30 cellular contexts compared by ENCODE assay signal in the genomic region with DNA sequence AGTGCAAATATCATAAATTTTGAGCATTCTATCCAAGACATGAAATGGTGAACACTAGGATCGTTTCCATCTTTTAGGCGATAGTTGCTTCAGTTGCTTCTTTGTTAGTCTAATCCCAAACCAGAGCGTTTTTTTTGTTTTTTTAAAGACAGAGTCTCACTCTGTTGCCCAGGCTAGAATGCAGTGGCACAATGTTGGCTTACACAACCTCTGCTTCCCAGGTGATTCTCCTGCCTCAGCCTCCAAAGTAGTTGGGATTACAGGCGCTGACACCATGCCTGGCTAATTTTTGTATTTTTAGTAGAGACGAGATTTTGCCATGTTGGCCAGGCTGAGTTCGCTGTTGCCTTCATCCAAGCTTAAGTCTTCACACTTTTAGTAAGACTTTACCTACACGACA.
"Had no signal": no experiment of that assay in that cellular context is flagged by ENCODE, and none has a peak within 500 bp of the region (broad histone marks: within the 10 kb centered on the region; RNA-seq: fewer than 3 reads in every experiment).

No MANE protein-coding gene starts in this region.

- H3K27ac Mint-ChIP-seq: activated CD8-positive, alpha-beta T cell treated with anti-CD3 and anti-CD28 coated beads for 36 hours; activated naive CD8-positive, alpha-beta T cell treated with anti-CD3 and anti-CD28 coated beads for 36 hours; activated T-cell treated with anti-CD3 and anti-CD28 coated beads, Interleukin-2, amount 50 U/mL, for 72 hours had no signal

- H3K27ac ChIP-seq: ascending aorta, breast epithelium, Peyer's patch, SJSA1, WERI-Rb-1 had no signal

- H3K4me1 ChIP-seq: ascending aorta, breast epithelium, Peyer's patch had no signal

- H3K27me3 ChIP-seq: ascending aorta, breast epithelium, MG63, Peyer's patch, SJSA1 had no signal

- H3K4me3 Mint-ChIP-seq: activated CD4-positive, alpha-beta T cell treated with anti-CD3 and anti-CD28 coated beads, Interleukin-2, amount 10 ng/mL, durations not matched to agents 24 days and 14 days; activated CD8-positive, alpha-beta T cell treated with anti-CD3 and anti-CD28 coated beads for 36 hours; activated naive CD8-positive, alpha-beta T cell treated with anti-CD3 and anti-CD28 coated beads for 36 hours; activated T-cell treated with anti-CD3 and anti-CD28 coated beads, Interleukin-2, amount 50 U/mL, for 72 hours; activated T-helper 17 cell treated with anti-CD3 and anti-CD28 coated beads, Interleukin-2, amount 50 U/mL, for 72 hours; T-helper 17 cell had no signal

- H3K4me1 Mint-ChIP-seq: activated CD4-positive, alpha-beta T cell treated with anti-CD3 and anti-CD28 coated beads, Interleukin-2, amount 10 ng/mL, durations not matched to agents 24 days and 14 days; activated naive CD8-positive, alpha-beta T cell treated with anti-CD3 and anti-CD28 coated beads for 36 hours; activated T-helper 17 cell treated with anti-CD3 and anti-CD28 coated beads, Interleukin-2, amount 50 U/mL, for 72 hours; T-helper 17 cell had no signal

- H3K9me3 Mint-ChIP-seq: activated CD4-positive, alpha-beta T cell treated with anti-CD3 and anti-CD28 coated beads, Interleukin-2, amount 10 ng/mL, durations not matched to agents 24 days and 14 days; activated CD8-positive, alpha-beta T cell treated with anti-CD3 and anti-CD28 coated beads for 36 hours; activated naive CD8-positive, alpha-beta T cell treated with anti-CD3 and anti-CD28 coated beads for 36 hours had no signal

- H3K4me2 ChIP-seq: SK-N-SH had no signal

- DNase-seq: activated CD4-positive, alpha-beta T cell treated with anti-CD3 and anti-CD28 coated beads, Interleukin-2, amount 10 ng/mL, durations not matched to agents 24 days and 14 days; activated CD4-positive, alpha-beta T cell treated with anti-CD3 and anti-CD28 coated beads, Interleukin-2, amount 50 U/mL, for 4 hours; activated CD8-positive, alpha-beta T cell treated with anti-CD3 and anti-CD28 coated beads for 36 hours; activated effector memory CD4-positive, alpha-beta T cell treated with anti-CD3 and anti-CD28 coated beads, Interleukin-2, amount 50 U/mL, for 16 hours; activated naive CD4-positive, alpha-beta T cell; activated naive CD4-positive, alpha-beta T cell treated with anti-CD3 and anti-CD28 coated beads, Interleukin-2, amount 50 U/mL, for 16 hours; activated naive CD8-positive, alpha-beta T cell treated with anti-CD3 and anti-CD28 coated beads for 36 hours; activated T-cell treated with anti-CD3 and anti-CD28 coated beads, Interleukin-2, amount 50 U/mL, for 1 hour; activated T-cell treated with anti-CD3 and anti-CD28 coated beads, Interleukin-2, amount 50 U/mL, for 72 hours; amygdala; Kasumi-1; MG63; NCI-H1092; NCI-H1436 treated with DMSO at 0.1 percent for 48 hours; NCI-H1694 treated with DMSO at 0.1 percent for 48 hours; NCI-H2029; NCI-H345; NCI-H524 treated with DMSO at 0.1 percent for 48 hours; NK-92 treated with Interleukin-12 subunit alpha and Interleukin-12 subunit beta, amount 100 ng/mL, for 24 hours; PC-3; Peyer's patch; RPMI8226; SHP77 treated with DMSO at 0.1 percent for 48 hours; SK-N-SH; T-helper 17 cell; WERI-Rb-1 had no signal

- H3K9me3 ChIP-seq: ascending aorta, breast epithelium, MG63, Peyer's patch, SJSA1, SK-N-SH had no signal

- H3K27me3 Mint-ChIP-seq: activated CD4-positive, alpha-beta T cell treated with anti-CD3 and anti-CD28 coated beads, Interleukin-2, amount 10 ng/mL, durations not matched to agents 24 days and 14 days; activated naive CD8-positive, alpha-beta T cell treated with anti-CD3 and anti-CD28 coated beads for 36 hours had no signal

- H3K9ac ChIP-seq: SK-N-SH had no signal

- H3K36me3 ChIP-seq: ascending aorta, breast epithelium, MG63, Peyer's patch, SJSA1, WERI-Rb-1 had no signal

- H3K4me3 ChIP-seq: ascending aorta, breast epithelium, MG63, Peyer's patch, SJSA1 had no signal

- ATAC-seq: activated CD8-positive, alpha-beta T cell treated with anti-CD3 and anti-CD28 coated beads for 36 hours; PC-3 had no signal

- H3K36me3 Mint-ChIP-seq: activated naive CD8-positive, alpha-beta T cell treated with anti-CD3 and anti-CD28 coated beads for 36 hours had no signal
